ENCODE assay signal across 14 cellular contexts in the genomic region with DNA sequence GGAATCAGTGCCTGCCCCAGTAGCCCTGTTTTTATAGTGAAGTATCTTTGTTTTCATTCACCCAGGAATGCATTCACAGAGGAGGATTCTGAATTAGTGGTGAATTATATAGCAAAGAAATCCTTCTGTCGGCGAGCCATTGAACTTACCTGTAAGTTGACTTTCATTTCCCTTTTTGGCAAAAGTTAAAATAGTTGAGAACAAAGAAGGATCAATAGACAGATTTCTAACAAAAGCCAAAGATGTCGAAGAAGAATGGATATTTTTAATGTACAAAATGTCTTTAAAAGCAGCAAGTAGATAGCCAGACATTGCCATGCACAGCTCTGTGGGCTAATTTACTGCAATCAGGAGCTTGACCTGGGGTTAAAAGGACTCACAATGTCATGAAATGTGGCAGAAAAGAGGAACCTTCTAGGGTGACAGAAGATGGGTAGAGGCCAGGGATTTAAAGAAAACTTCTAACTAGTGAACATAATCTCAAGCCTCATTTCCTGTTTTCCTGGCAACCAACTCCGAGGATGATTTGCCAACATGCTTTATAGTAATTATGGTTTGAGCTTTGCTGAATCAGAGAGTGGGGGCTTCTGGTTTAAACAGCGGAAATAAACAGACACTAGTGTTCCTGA. TPM values are rescaled to one million over a fixed set of nuclear protein-coding genes. Genes with fewer than 3 reads are reported as not detected.
DNase-seq lines count a peak whose midpoint lies in the region; ATAC-seq, FAIRE-seq and TF ChIP-seq lines count a peak whose summit lies in the region.
"Had no signal": no experiment of that assay in that cellular context is flagged by ENCODE, and none has a peak within 500 bp of the region (broad histone marks: within the 10 kb centered on the region; RNA-seq: fewer than 3 reads in every experiment).

No MANE protein-coding gene starts in this region.

- dilution Hi-C loops in endothelial cell of umbilical vein (cut with MboI; ENCODE audit: extremely low pct_ligation_motif_present, low sequenced_read_pairs) = no loop called here

- no peaks in the 10 kb centered on the region for H3K27me3 ChIP-seq in endothelial cell of umbilical vein (ENCODE audit: control insufficient read depth in 2 of 2, insufficient read depth in 2 of 2, low read length in 2 of 2)
- H3K27me3 ChIP-seq: tibial nerve had no signal

- no peaks in the 10 kb centered on the region for H3K9me3 Mint-ChIP-seq in stimulated activated memory B cell treated with anti-CD40 and anti-IgM and Interleukin-4, amounts not matched to agents 10 μg/mL and 1 μg/mL and 100 μg/mL, for 72 hours
- H3K9me3 Mint-ChIP-seq: activated naive CD4-positive, alpha-beta T cell treated with anti-CD3 and anti-CD28 coated beads, Interleukin-2, amount 50 U/mL, for 24 hours; effector memory CD8-positive, alpha-beta T cell; immature natural killer cell had no signal

- H3K4me3 Mint-ChIP-seq in stimulated activated memory B cell treated with anti-CD40 and anti-IgM and Interleukin-4, amounts not matched to agents 10 μg/mL and 1 μg/mL and 100 μg/mL, for 72 hours = peak overlapping the region; percentile 15
- H3K4me3 Mint-ChIP-seq: activated naive CD4-positive, alpha-beta T cell treated with anti-CD3 and anti-CD28 coated beads, Interleukin-2, amount 50 U/mL, for 24 hours; effector memory CD8-positive, alpha-beta T cell; immature natural killer cell had no signal

- H3K4me1 Mint-ChIP-seq in stimulated activated memory B cell treated with anti-CD40 and anti-IgM and Interleukin-4, amounts not matched to agents 10 μg/mL and 1 μg/mL and 100 μg/mL, for 72 hours = peaks cover 29% of the 10 kb centered on the region
- H3K4me1 Mint-ChIP-seq: immature natural killer cell had no signal

- intact Hi-C loops in endothelial cell of umbilical vein (cut with micrococcal nuclease) = no loop called here

- peak overlapping the region; percentile 57 for H3K4me2 ChIP-seq in endothelial cell of umbilical vein (ENCODE audit: insufficient read depth, low read length)
- H3K4me2 ChIP-seq: A549 had no signal

- peaks cover 13% of the 10 kb centered on the region for H3K4me1 ChIP-seq in endothelial cell of umbilical vein (ENCODE audit: control insufficient read depth, extremely low read depth, insufficient read depth, low read length)
- H3K4me1 ChIP-seq: A549 had no signal

- peaks cover 8 to 10% of the 10 kb centered on the region in 2 experiments for H3K36me3 ChIP-seq in endothelial cell of umbilical vein (ENCODE audit: control insufficient read depth in 2 of 2, extremely low read depth in 1 of 2, insufficient read depth in 2 of 2, low read length in 2 of 2)

- no peak overlapping the region for H2AFZ ChIP-seq in endothelial cell of umbilical vein (ENCODE audit: low read depth, low read length)

- H3K27ac ChIP-seq in endothelial cell of umbilical vein (ENCODE audit: insufficient read depth, low read depth, low read length) = peak overlapping the region; percentile 40
- H3K27ac ChIP-seq in RWPE1 = no peak overlapping the region
- H3K27ac ChIP-seq: A549, tibial nerve had no signal

- H3K79me2 ChIP-seq in endothelial cell of umbilical vein (ENCODE audit: control insufficient read depth, insufficient read depth, low read length) = no peaks in the 10 kb centered on the region

- POLR2A ChIA-PET in endothelial cell of umbilical vein (lab: Charles Lee) = no interaction called here
- POLR2A ChIA-PET in RWPE1 (lab: Yijun Ruan, JAX; ENCODE audit: low non-redundant PET) = no interaction called here

- no peaks in the 10 kb centered on the region for H4K20me1 ChIP-seq in endothelial cell of umbilical vein (replicated peaks; ENCODE audit: control insufficient read depth, extremely low read depth, insufficient read depth, low read length)

- DNase-seq in NCI-H82 (lab: John Stamatoyannopoulos, UW) (peak; percentile 5), NCI-H82 treated with DMSO at 0.1 percent for 48 hours (lab: John Stamatoyannopoulos, UW; ENCODE audit: unreplicated experiment) (no peak), NOMO-1 (lab: John Stamatoyannopoulos, UW; ENCODE audit: unreplicated experiment in 2 of 2) (peak; percentile 92 to 99), endothelial cell of umbilical vein (ENCODE audit: low read depth, low spot score) (peak; percentile 51), HTR-8/SVneo (ENCODE audit: insufficient read length, low spot score) (no peak), RWPE1 (ENCODE audit: low spot score) (no peak)
- DNase-seq: effector memory CD8-positive, alpha-beta T cell; immature natural killer cell had no signal

- no peak for TF ChIP-seq POLR2A in endothelial cell of umbilical vein (IDR thresholded peaks at IDR 0.05; ENCODE audit: low read depth, low read length)

- no peak overlapping the region for H3K4me3 ChIP-seq in endothelial cell of umbilical vein (replicated peaks in 1 of 3; ENCODE audit: insufficient read depth in 1 of 3, low read depth in 1 of 3, low read length in 3 of 3)
- H3K4me3 ChIP-seq: A549, tibial nerve had no signal

- no peaks in the 10 kb centered on the region for H3K27me3 Mint-ChIP-seq in stimulated activated memory B cell treated with anti-CD40 and anti-IgM and Interleukin-4, amounts not matched to agents 10 μg/mL and 1 μg/mL and 100 μg/mL, for 72 hours
- H3K27me3 Mint-ChIP-seq: activated naive CD4-positive, alpha-beta T cell treated with anti-CD3 and anti-CD28 coated beads, Interleukin-2, amount 50 U/mL, for 24 hours had no signal

- no TSS peak for BruUV-seq in endothelial cell of umbilical vein (replicated peaks; lab: Mats Ljungman, UMichigan)

- TF ChIP-seq CTCF in endothelial cell of umbilical vein (IDR thresholded peaks at IDR 0.05; ENCODE audit: extremely low read depth in 1 of 2, insufficient read depth in 1 of 2, low read depth in 1 of 2, low read length in 2 of 2) (no peak), RWPE1 (conservative IDR thresholded peaks at IDR 0.05; ENCODE audit: low read depth) (no peak)

- FAIRE-seq in endothelial cell of umbilical vein (lab: Jason Lieb, UNC) (peak; percentile 63), HTR-8/SVneo (lab: Jason Lieb, UNC) (no peak)
- FAIRE-seq: A549 had no signal

- peak; percentile 70 for ATAC-seq in stimulated activated memory B cell treated with anti-CD40 and anti-IgM and Interleukin-4, amounts not matched to agents 10 μg/mL and 1 μg/mL and 100 μg/mL, for 72 hours
- ATAC-seq in HG02870 (IDR thresholded peaks at IDR 0.05; ENCODE audit: unreplicated experiment) = no peak
- ATAC-seq: A549; activated CD4-positive, CD25-positive, alpha-beta regulatory T cell treated with anti-CD3 and anti-CD28 coated beads, Interleukin-2, amount 50 U/mL, for 24 hours; effector memory CD8-positive, alpha-beta T cell had no signal

- H3K9me3 ChIP-seq in endothelial cell of umbilical vein (replicated peaks; ENCODE audit: control insufficient read depth, insufficient read depth, low read length) = no peaks in the 10 kb centered on the region
- H3K9me3 ChIP-seq: A549, tibial nerve had no signal

- H3K27ac Mint-ChIP-seq in stimulated activated memory B cell treated with anti-CD40 and anti-IgM and Interleukin-4, amounts not matched to agents 10 μg/mL and 1 μg/mL and 100 μg/mL, for 72 hours = peak overlapping the region; percentile 36
- H3K27ac Mint-ChIP-seq: activated naive CD4-positive, alpha-beta T cell treated with anti-CD3 and anti-CD28 coated beads, Interleukin-2, amount 50 U/mL, for 24 hours; effector memory CD8-positive, alpha-beta T cell; immature natural killer cell had no signal

- no peaks in the 10 kb centered on the region for H3K9me1 ChIP-seq in endothelial cell of umbilical vein (replicated peaks; ENCODE audit: control insufficient read depth, extremely low read depth, insufficient read depth, low read length)

- H3K9ac ChIP-seq in endothelial cell of umbilical vein (replicated peaks; ENCODE audit: extremely low read depth, insufficient read depth, low read length) = no peak overlapping the region

- CTCF ChIA-PET in endothelial cell of umbilical vein (lab: Charles Lee) = interaction anchor here (0.7 to 1.4 kb wide), 6 partner anchors 9 to 114 kb away, joined by 3 to 4 read pairs (median 3); no protein-coding TSS in a partner anchor
- CTCF ChIA-PET in RWPE1 (lab: Yijun Ruan, JAX) = interaction anchor here (0.6 to 0.8 kb wide), 2 partner anchors 113 to 1328 kb away, joined by 3 to 6 read pairs; no protein-coding TSS in a partner anchor

- H3K36me3 Mint-ChIP-seq in stimulated activated memory B cell treated with anti-CD40 and anti-IgM and Interleukin-4, amounts not matched to agents 10 μg/mL and 1 μg/mL and 100 μg/mL, for 72 hours = no peaks in the 10 kb centered on the region
- H3K36me3 Mint-ChIP-seq: activated naive CD4-positive, alpha-beta T cell treated with anti-CD3 and anti-CD28 coated beads, Interleukin-2, amount 50 U/mL, for 24 hours had no signal

TF ChIP-seq in endothelial cell of umbilical vein, 7 proteins besides CTCF, POLR2A, EP300 and RAD21:
- TF ChIP-seq GATA2 (IDR thresholded peaks at IDR 0.05; ENCODE audit: insufficient read depth, insufficient read length, low read depth, low read length) = no peak
- TF ChIP-seq JUN (IDR thresholded peaks at IDR 0.05; ENCODE audit: borderline replicate concordance, insufficient read depth, insufficient read length, low read depth) = no peak
- TF ChIP-seq FOS (IDR thresholded peaks at IDR 0.05; ENCODE audit: borderline replicate concordance, insufficient read depth, low read length) = no peak
- no peak for TF ChIP-seq EZH2 (IDR thresholded peaks at IDR 0.05; ENCODE audit: borderline replicate concordance, low read depth, low read length, severe bottlenecking)
- TF ChIP-seq, protein P1, sequence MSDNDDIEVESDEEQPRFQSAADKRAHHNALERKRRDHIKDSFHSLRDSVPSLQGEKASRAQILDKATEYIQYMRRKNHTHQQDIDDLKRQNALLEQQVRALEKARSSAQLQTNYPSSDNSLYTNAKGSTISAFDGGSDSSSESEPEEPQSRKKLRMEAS (IDR thresholded peaks at IDR 0.05; ENCODE audit: insufficient read depth, insufficient read length) = no peak
- TF ChIP-seq POLR2AphosphoS5 (IDR thresholded peaks at IDR 0.05; ENCODE audit: insufficient read depth, low read depth, low read length) = no peak
- TF ChIP-seq MYC (IDR thresholded peaks at IDR 0.05; ENCODE audit: low read depth, low read length) = no peak

RNA-seq across cellular contexts. Expression of gene TMEM87B, which starts 53.8 kb away (rescaled TPM):
- 21.5 and 22.1 TPM in 2 replicates for total RNA-seq in endothelial cell of umbilical vein
- 12.2 and 17.6 TPM in 2 replicates for polyA plus RNA-seq in endothelial cell of umbilical vein
- 14.3 and 14.6 TPM in 2 replicates for polyA plus RNA-seq in endothelial cell of umbilical vein (2011; cell fraction: cytosol; rRNA removed)
- 38.5 and 50.6 TPM in 2 replicates for polyA plus RNA-seq in endothelial cell of umbilical vein (2011; cell fraction: nucleus; rRNA removed)
- polyA plus RNA-seq in endothelial cell of umbilical vein (2012) = 21.9 and 32.9 TPM in 2 replicates
- 25.9 and 35.4 TPM in 2 replicates for polyA minus RNA-seq in endothelial cell of umbilical vein
- polyA minus RNA-seq in endothelial cell of umbilical vein (2011; cell fraction: cytosol; rRNA and poly(A)+ RNA removed) = 3.8 TPM
- polyA minus RNA-seq in endothelial cell of umbilical vein (2011; cell fraction: nucleus; rRNA and poly(A)+ RNA removed) = 22.7 and 38.3 TPM in 2 replicates

Comparison
In these comparisons a context has a peak if more than half of its experiments do, and no peak if none do; other contexts are left out.
1. DNase-seq: peak in NCI-H82 (single experiment), NOMO-1 (2 of 2) and endothelial cell of umbilical vein (single experiment); none in NCI-H82 treated with DMSO at 0.1 percent for 48 hours (single experiment), HTR-8/SVneo (single experiment) and RWPE1 (single experiment).